In the genomic region with DNA sequence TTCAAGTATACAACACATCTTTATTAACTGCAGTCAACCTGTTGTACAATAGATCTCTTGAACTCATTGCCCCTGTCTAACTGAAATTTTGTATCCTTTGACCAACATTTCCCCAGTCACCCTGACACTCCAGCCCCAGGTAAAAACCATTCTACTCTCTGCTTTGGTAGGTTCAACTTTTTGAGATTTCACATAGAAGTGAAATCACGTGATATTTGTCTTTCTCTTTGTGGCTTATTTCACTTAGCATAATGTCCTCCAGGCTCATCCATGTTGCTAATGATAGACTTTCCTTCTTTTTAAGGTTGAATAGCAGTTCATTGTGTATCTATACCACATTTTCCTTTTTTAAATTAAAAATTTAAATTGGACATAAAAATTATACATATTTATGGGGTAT, we compare ENCODE assay signal across 11 cellular contexts.
"Had no signal": no experiment of that assay in that cellular context is flagged by ENCODE, and none has a peak within 500 bp of the region (broad histone marks: within the 10 kb centered on the region; RNA-seq: fewer than 3 reads in every experiment).

No MANE protein-coding gene starts in this region.

- DNase-seq: GM23248, GOT3, H7, H9, HCEC 1CT, HFFc6 had no signal

- H2AFZ ChIP-seq: GM23248, GM23338 had no signal

- H3K36me3 ChIP-seq: HAP-1 had no signal

- FAIRE-seq: H1, H54 had no signal

- H3K4me3 ChIP-seq: GM23248, GM23338, HAP-1 had no signal

- H3K27ac ChIP-seq: GM23248 had no signal

- H3K9ac ChIP-seq: GM23248 had no signal

- H3K4me2 ChIP-seq: GM23338 had no signal

- H3K4me1 ChIP-seq: HAP-1 had no signal

- ATAC-seq: GM23338, HCT116 had no signal

- H3K9me3 ChIP-seq: HAP-1 had no signal
